In genomic region chr10:37865264-37865663, GRCh38 we compare ENCODE assay signal across 21 cellular contexts. TPM values are rescaled to one million over a fixed set of nuclear protein-coding genes. Genes with fewer than 3 reads are reported as not detected.
DNase-seq lines count a peak whose midpoint lies in the region; ATAC-seq, FAIRE-seq and TF ChIP-seq lines count a peak whose summit lies in the region.
"Had no signal": no experiment of that assay in that cellular context is flagged by ENCODE, and none has a peak within 500 bp of the region (broad histone marks: within the 10 kb centered on the region; RNA-seq: fewer than 3 reads in every experiment).

No MANE protein-coding gene starts in this region.

- peak; percentile 28 for FAIRE-seq in GM19239 (lab: Jason Lieb, UNC)

- CTCF ChIA-PET in activated B cell treated with CpG ODN at 0.5 μM for 24 hours (lab: Charles Lee) = no interaction called here

- H3K4me3 Mint-ChIP-seq in activated B cell treated with CpG ODN at 0.5 μM for 24 hours (no peak overlapping the region), naive B cell (peak overlapping the region in 1 of 8 donors; percentile 21)
- H3K4me3 Mint-ChIP-seq: CD8-positive, alpha-beta memory T cell; H9 had no signal

- intact Hi-C loops in activated B cell treated with CpG ODN at 0.5 μM for 24 hours (cut with micrococcal nuclease) = no loop called here

- no peak for DNase-seq in GM19239 (ENCODE audit: insufficient read length, low spot score)
- peak; percentile 16 for DNase-seq in MV-4-11 (lab: John Stamatoyannopoulos, UW)
- no peak for DNase-seq in activated B cell treated with CpG ODN at 0.5 μM for 24 hours
- DNase-seq in naive B cell = no peak
- no peak for DNase-seq in activated CD4-positive, alpha-beta T cell treated with anti-CD3 and anti-CD28 coated beads for 48 hours
- DNase-seq in NCI-H510A treated with DMSO at 0.1 percent for 48 hours (lab: John Stamatoyannopoulos, UW) = no peak
- DNase-seq: C1 segment of cervical spinal cord; CD8-positive, alpha-beta memory T cell; DMS53; H9; KBM-7; NCI-H1048; NCI-H1436; NCI-H1930; NCI-H345; NCI-H526 treated with DMSO at 0.1 percent for 48 hours; SHP77 treated with DMSO at 0.1 percent for 48 hours; SK-N-SH; T-helper 1 cell had no signal

- H3K36me3 Mint-ChIP-seq in activated B cell treated with CpG ODN at 0.5 μM for 24 hours (ENCODE audit: low read depth) (no peaks in the 10 kb centered on the region), naive B cell (no peaks in the 10 kb centered on the region)
- H3K36me3 Mint-ChIP-seq: CD8-positive, alpha-beta memory T cell had no signal

- H3K27me3 Mint-ChIP-seq in activated B cell treated with CpG ODN at 0.5 μM for 24 hours = no peaks in the 10 kb centered on the region
- H3K27me3 Mint-ChIP-seq in naive B cell = no peaks in the 10 kb centered on the region
- H3K27me3 Mint-ChIP-seq: CD8-positive, alpha-beta memory T cell had no signal

- no peaks in the 10 kb centered on the region for H3K9me3 Mint-ChIP-seq in activated B cell treated with CpG ODN at 0.5 μM for 24 hours
- H3K9me3 Mint-ChIP-seq in naive B cell = no peaks in the 10 kb centered on the region
- H3K9me3 Mint-ChIP-seq: CD8-positive, alpha-beta memory T cell had no signal

- H3K27ac Mint-ChIP-seq in activated B cell treated with CpG ODN at 0.5 μM for 24 hours (peak overlapping the region; percentile 14), naive B cell (peak overlapping the region in 4 of 6 donors; percentile 59 to 96 (median 80))
- H3K27ac Mint-ChIP-seq: CD8-positive, alpha-beta memory T cell; H9 had no signal

- ATAC-seq in activated B cell treated with CpG ODN at 0.5 μM for 24 hours (ENCODE audit: low read depth) = no peak
- ATAC-seq in naive B cell (ENCODE audit: low read depth in 2 of 2) = no peak
- no peak for ATAC-seq in HG02981 (IDR thresholded peaks at IDR 0.05; ENCODE audit: unreplicated experiment)
- no peak for ATAC-seq in GM19395 (IDR thresholded peaks at IDR 0.05; ENCODE audit: unreplicated experiment)

- H3K4me1 Mint-ChIP-seq in activated B cell treated with CpG ODN at 0.5 μM for 24 hours (peaks cover 19% of the 10 kb centered on the region), naive B cell (peaks cover 12 to 21% (median 14%) of the 10 kb centered on the region in 3 donors)
- H3K4me1 Mint-ChIP-seq: CD8-positive, alpha-beta memory T cell; H9 had no signal

- no peak for TF ChIP-seq CTCF in activated B cell treated with CpG ODN at 0.5 μM for 24 hours (IDR thresholded peaks at IDR 0.05)

- POLR2A ChIA-PET in activated B cell treated with CpG ODN at 0.5 μM for 24 hours (lab: Charles Lee) = no interaction called here

RNA-seq across cellular contexts. Expression of gene ZNF248, which starts 7.9 kb away (rescaled TPM):
- total RNA-seq in activated B cell treated with CpG ODN at 0.5 μM for 24 hours = 9.2 and 12.1 TPM in 2 replicates
- polyA plus RNA-seq in naive B cell (ENCODE audit: low read depth in 6 of 6) = 10 to 100 TPM in 2 of 6 donors, 1 to 10 TPM in 4; 3.5 to 16.0 (median 7.1) TPM
